ENCODE assay signal across 11 cellular contexts in genomic region chr11:44567876-44568256, GRCh38. TPM values are rescaled to one million over a fixed set of nuclear protein-coding genes. Genes with fewer than 3 reads are reported as not detected.
DNase-seq lines count a peak whose midpoint lies in the region; ATAC-seq and TF ChIP-seq lines count a peak whose summit lies in the region.
"Had no signal": no experiment of that assay in that cellular context is flagged by ENCODE, and none has a peak within 500 bp of the region (broad histone marks: within the 10 kb centered on the region; RNA-seq: fewer than 3 reads in every experiment).

No MANE protein-coding gene starts in this region.

- H4K20me1 ChIP-seq in GM23248 (ENCODE audit: insufficient read depth) = no peaks in the 10 kb centered on the region

- H3K27ac Mint-ChIP-seq in activated naive CD4-positive, alpha-beta T cell treated with anti-CD3 and anti-CD28 coated beads, Interleukin-2, amount 10 ng/mL, durations not matched to agents 7 days and 5 days = peak overlapping the region; percentile 84
- peak overlapping the region; percentile 94 for H3K27ac Mint-ChIP-seq in activated naive CD8-positive, alpha-beta T cell
- peak overlapping the region; percentile 12 to 89 (median 74) for H3K27ac Mint-ChIP-seq in naive thymus-derived CD4-positive, alpha-beta T cell
- peak overlapping the region; percentile 54 for H3K27ac Mint-ChIP-seq in type B pancreatic cell

- TF ChIP-seq CTCF in type B pancreatic cell (conservative IDR thresholded peaks at IDR 0.05) = no peak
- no peak for TF ChIP-seq CTCF in foreskin fibroblast (IDR thresholded peaks at IDR 0.05; ENCODE audit: low read depth, low read length)

- intact Hi-C loops in naive thymus-derived CD4-positive, alpha-beta T cell (cut with micrococcal nuclease) = loop anchor here (5.0 kb wide), 5 partner anchors 114 to 1256 kb away; partner anchors contain the start of genes API5 (in 1 of the 2), PRDM11 (in 1 of the 2) and TSPAN18 (in 1 of the 2)

- H3K9me3 ChIP-seq in naive thymus-derived CD4-positive, alpha-beta T cell (ENCODE audit: control insufficient read depth in 2 of 3, low read length in 3 of 3) = no peaks in the 10 kb centered on the region
- H3K9me3 ChIP-seq in GM23248 (ENCODE audit: low read depth) = no peaks in the 10 kb centered on the region
- H3K9me3 ChIP-seq: thoracic aorta had no signal

- peaks cover 61 to 62% of the 10 kb centered on the region in 2 donors for H3K4me1 ChIP-seq in naive thymus-derived CD4-positive, alpha-beta T cell (ENCODE audit: control insufficient read depth in 2 of 2, insufficient read depth in 2 of 2, low read length in 2 of 2)
- H3K4me1 ChIP-seq in GM23248 (ENCODE audit: insufficient read depth) = peaks cover 28% of the 10 kb centered on the region

- no peaks in the 10 kb centered on the region for H3K27me3 ChIP-seq in naive thymus-derived CD4-positive, alpha-beta T cell (ENCODE audit: control insufficient read depth in 2 of 2, insufficient read depth in 2 of 2, low read length in 2 of 2)
- H3K27me3 ChIP-seq in GM23248 (replicated peaks; ENCODE audit: insufficient read depth) = no peaks in the 10 kb centered on the region

- no peaks in the 10 kb centered on the region for H3K27me3 Mint-ChIP-seq in activated naive CD4-positive, alpha-beta T cell treated with anti-CD3 and anti-CD28 coated beads, Interleukin-2, amount 10 ng/mL, durations not matched to agents 7 days and 5 days
- no peaks in the 10 kb centered on the region for H3K27me3 Mint-ChIP-seq in activated naive CD8-positive, alpha-beta T cell
- H3K27me3 Mint-ChIP-seq in naive thymus-derived CD4-positive, alpha-beta T cell = no peaks in the 10 kb centered on the region
- peaks cover 6% of the 10 kb centered on the region for H3K27me3 Mint-ChIP-seq in type B pancreatic cell

- H3K4me1 Mint-ChIP-seq in activated naive CD4-positive, alpha-beta T cell treated with anti-CD3 and anti-CD28 coated beads, Interleukin-2, amount 10 ng/mL, durations not matched to agents 7 days and 5 days = peaks cover 87% of the 10 kb centered on the region
- H3K4me1 Mint-ChIP-seq in activated naive CD8-positive, alpha-beta T cell (ENCODE audit: low read depth) = peaks cover 73% of the 10 kb centered on the region
- H3K4me1 Mint-ChIP-seq in naive thymus-derived CD4-positive, alpha-beta T cell = peaks cover 47 to 75% (median 68%) of the 10 kb centered on the region in 7 donors
- H3K4me1 Mint-ChIP-seq in type B pancreatic cell (ENCODE audit: unreplicated experiment) = peaks cover 47% of the 10 kb centered on the region

- WGBS in GM23248 (ENCODE audit: low coverage in 1 of 2, low lambda C conversion rate in 2 of 2, missing lambda C conversion rate in 2 of 2), 2 experiments = 91 to 93% methylated on average over 4 of the region's 4 CpGs

- no peak overlapping the region for H3K27ac ChIP-seq in naive thymus-derived CD4-positive, alpha-beta T cell (ENCODE audit: low read depth, low read length)
- no peak overlapping the region for H3K27ac ChIP-seq in GM23248

- CTCF ChIA-PET in activated naive CD4-positive, alpha-beta T cell treated with anti-CD3 and anti-CD28 coated beads, Interleukin-2, amount 10 ng/mL, durations not matched to agents 7 days and 5 days (lab: Charles Lee) = interaction anchor here (21.5 kb wide), 1 partner anchor 46 kb away, joined by 403 read pairs; no protein-coding TSS in a partner anchor
- CTCF ChIA-PET in naive thymus-derived CD4-positive, alpha-beta T cell (lab: Charles Lee) = interaction anchor here (1.9 kb wide), 1 partner anchor 49 kb away, joined by 16 read pairs; no protein-coding TSS in a partner anchor

- POLR2A ChIA-PET in naive thymus-derived CD4-positive, alpha-beta T cell (lab: Charles Lee) = interaction anchor here (0.8 kb wide), 1 partner anchor 16 kb away, joined by 5 read pairs; no protein-coding TSS in a partner anchor

- peaks cover 24% of the 10 kb centered on the region for H3K36me3 Mint-ChIP-seq in activated naive CD4-positive, alpha-beta T cell treated with anti-CD3 and anti-CD28 coated beads, Interleukin-2, amount 10 ng/mL, durations not matched to agents 7 days and 5 days
- peaks cover 25% of the 10 kb centered on the region for H3K36me3 Mint-ChIP-seq in activated naive CD8-positive, alpha-beta T cell
- H3K36me3 Mint-ChIP-seq in naive thymus-derived CD4-positive, alpha-beta T cell = peaks cover 0 to 44% (median 0%) of the 10 kb centered on the region in 5 donors
- peaks cover 4% of the 10 kb centered on the region for H3K36me3 Mint-ChIP-seq in type B pancreatic cell

- no peak overlapping the region for H3K9ac ChIP-seq in GM23248

- no peaks in the 10 kb centered on the region for H3K9me2 ChIP-seq in GM23248 (ENCODE audit: insufficient read depth)

- H3K36me3 ChIP-seq in naive thymus-derived CD4-positive, alpha-beta T cell (ENCODE audit: control insufficient read depth in 2 of 3, insufficient read depth in 3 of 3, low read length in 3 of 3) = no peaks in the 10 kb centered on the region
- H3K36me3 ChIP-seq in GM23248 (ENCODE audit: low read depth) = no peaks in the 10 kb centered on the region
- H3K36me3 ChIP-seq: thoracic aorta had no signal

- H3K4me3 ChIP-seq in naive thymus-derived CD4-positive, alpha-beta T cell (ENCODE audit: low read length) = peak overlapping the region; percentile 80
- no peak overlapping the region for H3K4me3 ChIP-seq in GM23248
- no peak overlapping the region for H3K4me3 ChIP-seq in foreskin fibroblast (ENCODE audit: low read depth in 1 of 2, low read length in 2 of 2)
- H3K4me3 ChIP-seq: thoracic aorta had no signal

- DNase-seq in activated naive CD4-positive, alpha-beta T cell treated with anti-CD3 and anti-CD28 coated beads, Interleukin-2, amount 10 ng/mL, durations not matched to agents 7 days and 5 days = no peak
- DNase-seq in activated naive CD4-positive, alpha-beta T cell treated with anti-CD3 and anti-CD28 coated beads, Interleukin-2, amount 50 U/mL, for 16 hours = no peak
- DNase-seq in naive thymus-derived CD4-positive, alpha-beta T cell = no peak
- DNase-seq in type B pancreatic cell (ENCODE audit: extremely low spot score, unreplicated experiment) = no peak
- no peak for DNase-seq in GM23248
- no peak for DNase-seq in foreskin fibroblast
- DNase-seq: NCI-H1436; stimulated activated CD4-positive, alpha-beta T cell treated with anti-CD3 and anti-CD28 coated beads, Interleukin-2, amount 100 ng/mL, for 48 hours had no signal

- no peak overlapping the region for H3K4me2 ChIP-seq in GM23248 (ENCODE audit: unreplicated experiment)

- H3K4me3 Mint-ChIP-seq in activated naive CD4-positive, alpha-beta T cell treated with anti-CD3 and anti-CD28 coated beads, Interleukin-2, amount 10 ng/mL, durations not matched to agents 7 days and 5 days = peak overlapping the region; percentile 84
- H3K4me3 Mint-ChIP-seq in activated naive CD8-positive, alpha-beta T cell = peak overlapping the region; percentile 97
- H3K4me3 Mint-ChIP-seq in naive thymus-derived CD4-positive, alpha-beta T cell = peak overlapping the region; percentile 82 to 92 (median 88)
- H3K4me3 Mint-ChIP-seq in type B pancreatic cell = peak overlapping the region; percentile 68

- no peak for ATAC-seq in naive thymus-derived CD4-positive, alpha-beta T cell
- ATAC-seq in HG02571 (IDR thresholded peaks at IDR 0.05; ENCODE audit: unreplicated experiment) = no peak

- no peaks in the 10 kb centered on the region for H3K79me2 ChIP-seq in GM23248 (ENCODE audit: insufficient read depth)

- in situ Hi-C loops in GM23248 (cut with MboI) = loop anchor here (10.0 kb wide), 1 partner anchor 337 kb away; no protein-coding TSS in a partner anchor

- no peak overlapping the region for H2AFZ ChIP-seq in GM23248

- H3F3A ChIP-seq in GM23248 (ENCODE audit: insufficient read depth) = peaks cover 26% of the 10 kb centered on the region

- no peaks in the 10 kb centered on the region for H3K9me3 Mint-ChIP-seq in activated naive CD4-positive, alpha-beta T cell treated with anti-CD3 and anti-CD28 coated beads, Interleukin-2, amount 10 ng/mL, durations not matched to agents 7 days and 5 days
- H3K9me3 Mint-ChIP-seq in activated naive CD8-positive, alpha-beta T cell (ENCODE audit: low read depth) = no peaks in the 10 kb centered on the region
- H3K9me3 Mint-ChIP-seq in naive thymus-derived CD4-positive, alpha-beta T cell = no peaks in the 10 kb centered on the region
- H3K9me3 Mint-ChIP-seq in type B pancreatic cell = no peaks in the 10 kb centered on the region

RNA-seq across cellular contexts. Expression of gene CD82, which starts 2.4 kb away (rescaled TPM):
- total RNA-seq in naive thymus-derived CD4-positive, alpha-beta T cell = 100 to 1,000 TPM in 1 of 5 experiments, 10 to 100 TPM in 4; 37.0 to 319 (median 57.2) TPM
- polyA plus RNA-seq in naive thymus-derived CD4-positive, alpha-beta T cell = 10 to 100 TPM; 36.4 to 63.1 TPM
- 80.3 and 82.1 TPM in 2 replicates for total RNA-seq in type B pancreatic cell (ENCODE audit: low replicate concordance)
- 4.8 and 9.9 TPM in 2 replicates for total RNA-seq in GM23248 (2014; rRNA removed; shearing (Covaris generic))
- 6.0 and 8.6 TPM in 2 replicates for polyA plus RNA-seq in GM23248 (2016; fragmentation: Nextera tagmentation; extraction: Ambion mirVana)
